ENCODE assay signal across 1 cellular context in the genomic region with DNA sequence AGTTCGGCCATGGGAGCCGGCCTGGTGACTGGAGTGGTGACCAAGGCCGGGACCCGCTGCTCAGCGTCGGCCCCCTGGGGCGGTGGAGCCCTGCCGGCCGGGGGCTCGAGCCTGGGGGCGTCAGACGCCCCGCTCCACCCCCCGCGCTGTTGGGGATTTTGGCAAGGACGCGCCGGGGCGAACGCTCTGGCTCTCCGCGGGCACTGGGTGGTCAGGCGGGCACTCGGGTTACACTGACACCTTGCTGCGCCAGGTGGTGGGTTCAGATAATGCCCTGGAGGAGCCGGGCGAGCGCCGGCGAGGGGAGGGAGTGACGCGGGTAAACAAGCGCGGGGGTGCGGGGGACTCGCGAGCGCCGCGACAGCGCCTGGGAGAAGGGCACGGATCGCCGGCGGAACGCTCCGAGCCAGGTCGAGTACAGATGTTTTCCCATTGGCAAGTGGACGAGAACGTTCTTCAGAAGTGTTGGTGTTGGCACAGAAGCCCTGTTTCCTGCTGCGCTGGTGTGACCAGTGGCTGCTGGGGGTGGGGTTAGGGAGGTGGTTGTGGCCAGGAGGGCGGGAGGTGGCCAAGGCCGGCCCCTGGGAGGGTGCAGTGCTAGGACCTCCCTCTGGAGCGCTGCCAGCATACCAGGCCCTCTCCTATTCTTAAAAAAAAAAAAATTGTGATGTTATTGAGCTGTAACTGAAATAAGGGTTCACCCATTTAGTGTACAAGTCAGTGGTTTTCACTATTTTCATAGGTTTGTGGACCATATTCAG.
TF ChIP-seq lines count a peak whose summit lies in the region.

No MANE protein-coding gene starts in this region.

TF ChIP-seq in K562, 482 proteins besides CTCF, POLR2A, EP300 and RAD21 (continued from another document and continues in another):
- TF ChIP-seq, protein P1, sequence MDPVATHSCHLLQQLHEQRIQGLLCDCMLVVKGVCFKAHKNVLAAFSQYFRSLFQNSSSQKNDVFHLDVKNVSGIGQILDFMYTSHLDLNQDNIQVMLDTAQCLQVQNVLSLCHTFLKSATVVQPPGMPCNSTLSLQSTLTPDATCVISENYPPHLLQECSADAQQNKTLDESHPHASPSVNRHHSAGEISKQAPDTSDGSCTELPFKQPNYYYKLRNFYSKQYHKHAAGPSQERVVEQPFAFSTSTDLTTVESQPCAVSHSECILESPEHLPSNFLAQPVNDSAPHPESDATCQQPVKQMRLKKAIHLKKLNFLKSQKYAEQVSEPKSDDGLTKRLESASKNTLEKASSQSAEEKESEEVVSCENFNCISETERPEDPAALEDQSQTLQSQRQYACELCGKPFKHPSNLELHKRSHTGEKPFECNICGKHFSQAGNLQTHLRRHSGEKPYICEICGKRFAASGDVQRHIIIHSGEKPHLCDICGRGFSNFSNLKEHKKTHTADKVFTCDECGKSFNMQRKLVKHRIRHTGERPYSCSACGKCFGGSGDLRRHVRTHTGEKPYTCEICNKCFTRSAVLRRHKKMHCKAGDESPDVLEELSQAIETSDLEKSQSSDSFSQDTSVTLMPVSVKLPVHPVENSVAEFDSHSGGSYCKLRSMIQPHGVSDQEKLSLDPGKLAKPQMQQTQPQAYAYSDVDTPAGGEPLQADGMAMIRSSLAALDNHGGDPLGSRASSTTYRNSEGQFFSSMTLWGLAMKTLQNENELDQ (CRISPR knock-in tag; IDR thresholded peaks at IDR 0.05; ENCODE audit: borderline replicate concordance), result 0 out of 2 replicates have a peak, but pooled peaks have one; percentile 83
- TF ChIP-seq ATF1 (CRISPR knock-in tag; IDR thresholded peaks at IDR 0.05), result no peak
- TF ChIP-seq ATF1 (tag; IDR thresholded peaks at IDR 0.05), result peak; percentile 71; the same call in 1 of the 2 replicates
- no peak for TF ChIP-seq ZBED1 (IDR thresholded peaks at IDR 0.05)
- no peak for TF ChIP-seq ZNF75A (CRISPR knock-in tag; IDR thresholded peaks at IDR 0.05)
- no peak for TF ChIP-seq BRCA1 (IDR thresholded peaks at IDR 0.05)
- no peak for TF ChIP-seq BRCA1 (CRISPR knock-in tag; IDR thresholded peaks at IDR 0.05)
- TF ChIP-seq MEF2D (tag; conservative IDR thresholded peaks at IDR 0.05; ENCODE audit: low read depth), result no peak
- TF ChIP-seq POLR2AphosphoS2 (IDR thresholded peaks at IDR 0.05; ENCODE audit: low read length), result peak; percentile 71; the same call in 1 of the 2 replicates
- no peak for TF ChIP-seq CHD2 (IDR thresholded peaks at IDR 0.05; ENCODE audit: low read depth, low read length)
- peak; percentile 60 for TF ChIP-seq RBM22 (IDR thresholded peaks at IDR 0.05; ENCODE audit: low read depth, low read length, poor library complexity, severe bottlenecking)
- peak; percentile 24 for TF ChIP-seq RBBP5 (IDR thresholded peaks at IDR 0.05; ENCODE audit: borderline replicate concordance, insufficient read depth, low read length, poor library complexity, severe bottlenecking)
- no peak for TF ChIP-seq CBX2 (IDR thresholded peaks at IDR 0.05; ENCODE audit: insufficient read depth, low read length, poor library complexity, severe bottlenecking)
- TF ChIP-seq ETV1 (tag; conservative IDR thresholded peaks at IDR 0.05; ENCODE audit: low read depth), result no peak
- no peak for TF ChIP-seq ZNF696 (CRISPR knock-in tag; conservative IDR thresholded peaks at IDR 0.05)
- TF ChIP-seq, protein P2, sequence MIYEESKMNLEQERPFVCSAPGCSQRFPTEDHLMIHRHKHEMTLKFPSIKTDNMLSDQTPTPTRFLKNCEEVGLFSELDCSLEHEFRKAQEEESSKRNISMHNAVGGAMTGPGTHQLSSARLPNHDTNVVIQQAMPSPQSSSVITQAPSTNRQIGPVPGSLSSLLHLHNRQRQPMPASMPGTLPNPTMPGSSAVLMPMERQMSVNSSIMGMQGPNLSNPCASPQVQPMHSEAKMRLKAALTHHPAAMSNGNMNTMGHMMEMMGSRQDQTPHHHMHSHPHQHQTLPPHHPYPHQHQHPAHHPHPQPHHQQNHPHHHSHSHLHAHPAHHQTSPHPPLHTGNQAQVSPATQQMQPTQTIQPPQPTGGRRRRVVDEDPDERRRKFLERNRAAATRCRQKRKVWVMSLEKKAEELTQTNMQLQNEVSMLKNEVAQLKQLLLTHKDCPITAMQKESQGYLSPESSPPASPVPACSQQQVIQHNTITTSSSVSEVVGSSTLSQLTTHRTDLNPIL (CRISPR knock-in tag; IDR thresholded peaks at IDR 0.05), result no peak
- TF ChIP-seq DNMT1 (IDR thresholded peaks at IDR 0.05), result no peak
- no peak for TF ChIP-seq GATAD2B (IDR thresholded peaks at IDR 0.05; ENCODE audit: borderline replicate concordance)
- TF ChIP-seq KLF13 (tag; IDR thresholded peaks at IDR 0.05; ENCODE audit: borderline replicate concordance, low read depth), result no peak
- TF ChIP-seq IRF2 (CRISPR knock-in tag; IDR thresholded peaks at IDR 0.05), result no peak; the same call in 1 of the 2 replicates
- TF ChIP-seq ZNF695 (CRISPR knock-in tag; IDR thresholded peaks at IDR 0.05), result 0 out of 2 replicates have a peak, but pooled peaks have one; percentile 7
- TF ChIP-seq GATA2 (CRISPR knock-in tag; IDR thresholded peaks at IDR 0.05), result peak; percentile 31; the same call in 1 of the 2 replicates
- no peak for TF ChIP-seq ARHGAP35 (IDR thresholded peaks at IDR 0.05; ENCODE audit: partially characterized antibody)
- TF ChIP-seq, protein P3, sequence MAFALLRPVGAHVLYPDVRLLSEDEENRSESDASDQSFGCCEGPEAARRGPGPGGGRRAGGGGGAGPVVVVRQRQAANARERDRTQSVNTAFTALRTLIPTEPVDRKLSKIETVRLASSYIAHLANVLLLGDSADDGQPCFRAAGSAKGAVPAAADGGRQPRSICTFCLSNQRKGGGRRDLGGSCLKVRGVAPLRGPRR (CRISPR knock-in tag; IDR thresholded peaks at IDR 0.05), result no peak
- TF ChIP-seq, protein P4, sequence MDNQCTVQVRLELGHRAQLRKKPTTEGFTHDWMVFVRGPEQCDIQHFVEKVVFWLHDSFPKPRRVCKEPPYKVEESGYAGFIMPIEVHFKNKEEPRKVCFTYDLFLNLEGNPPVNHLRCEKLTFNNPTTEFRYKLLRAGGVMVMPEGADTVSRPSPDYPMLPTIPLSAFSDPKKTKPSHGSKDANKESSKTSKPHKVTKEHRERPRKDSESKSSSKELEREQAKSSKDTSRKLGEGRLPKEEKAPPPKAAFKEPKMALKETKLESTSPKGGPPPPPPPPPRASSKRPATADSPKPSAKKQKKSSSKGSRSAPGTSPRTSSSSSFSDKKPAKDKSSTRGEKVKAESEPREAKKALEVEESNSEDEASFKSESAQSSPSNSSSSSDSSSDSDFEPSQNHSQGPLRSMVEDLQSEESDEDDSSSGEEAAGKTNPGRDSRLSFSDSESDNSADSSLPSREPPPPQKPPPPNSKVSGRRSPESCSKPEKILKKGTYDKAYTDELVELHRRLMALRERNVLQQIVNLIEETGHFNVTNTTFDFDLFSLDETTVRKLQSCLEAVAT (IDR thresholded peaks at IDR 0.05), result peak; percentile 4 to 69; a peak in 2 of 4 replicates
- no peak; the same call in 1 of the 2 replicates for TF ChIP-seq SMARCA5 (IDR thresholded peaks at IDR 0.05)
- 0 out of 2 replicates have a peak, but pooled peaks have one; percentile 11 for TF ChIP-seq PHB2 (IDR thresholded peaks at IDR 0.05; ENCODE audit: low read depth)
- TF ChIP-seq ZNF12 (CRISPR knock-in tag; IDR thresholded peaks at IDR 0.05), result no peak
- no peak for TF ChIP-seq ZFPM2 (CRISPR knock-in tag; IDR thresholded peaks at IDR 0.05)
- TF ChIP-seq, protein P5, sequence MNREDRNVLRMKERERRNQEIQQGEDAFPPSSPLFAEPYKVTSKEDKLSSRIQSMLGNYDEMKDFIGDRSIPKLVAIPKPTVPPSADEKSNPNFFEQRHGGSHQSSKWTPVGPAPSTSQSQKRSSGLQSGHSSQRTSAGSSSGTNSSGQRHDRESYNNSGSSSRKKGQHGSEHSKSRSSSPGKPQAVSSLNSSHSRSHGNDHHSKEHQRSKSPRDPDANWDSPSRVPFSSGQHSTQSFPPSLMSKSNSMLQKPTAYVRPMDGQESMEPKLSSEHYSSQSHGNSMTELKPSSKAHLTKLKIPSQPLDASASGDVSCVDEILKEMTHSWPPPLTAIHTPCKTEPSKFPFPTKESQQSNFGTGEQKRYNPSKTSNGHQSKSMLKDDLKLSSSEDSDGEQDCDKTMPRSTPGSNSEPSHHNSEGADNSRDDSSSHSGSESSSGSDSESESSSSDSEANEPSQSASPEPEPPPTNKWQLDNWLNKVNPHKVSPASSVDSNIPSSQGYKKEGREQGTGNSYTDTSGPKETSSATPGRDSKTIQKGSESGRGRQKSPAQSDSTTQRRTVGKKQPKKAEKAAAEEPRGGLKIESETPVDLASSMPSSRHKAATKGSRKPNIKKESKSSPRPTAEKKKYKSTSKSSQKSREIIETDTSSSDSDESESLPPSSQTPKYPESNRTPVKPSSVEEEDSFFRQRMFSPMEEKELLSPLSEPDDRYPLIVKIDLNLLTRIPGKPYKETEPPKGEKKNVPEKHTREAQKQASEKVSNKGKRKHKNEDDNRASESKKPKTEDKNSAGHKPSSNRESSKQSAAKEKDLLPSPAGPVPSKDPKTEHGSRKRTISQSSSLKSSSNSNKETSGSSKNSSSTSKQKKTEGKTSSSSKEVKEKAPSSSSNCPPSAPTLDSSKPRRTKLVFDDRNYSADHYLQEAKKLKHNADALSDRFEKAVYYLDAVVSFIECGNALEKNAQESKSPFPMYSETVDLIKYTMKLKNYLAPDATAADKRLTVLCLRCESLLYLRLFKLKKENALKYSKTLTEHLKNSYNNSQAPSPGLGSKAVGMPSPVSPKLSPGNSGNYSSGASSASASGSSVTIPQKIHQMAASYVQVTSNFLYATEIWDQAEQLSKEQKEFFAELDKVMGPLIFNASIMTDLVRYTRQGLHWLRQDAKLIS (CRISPR knock-in tag; IDR thresholded peaks at IDR 0.05), result peak; percentile 93
- TF ChIP-seq PCBP1 (IDR thresholded peaks at IDR 0.05; ENCODE audit: low read depth, low read length, poor library complexity, severe bottlenecking), result peak; percentile 95
- TF ChIP-seq, protein P6, sequence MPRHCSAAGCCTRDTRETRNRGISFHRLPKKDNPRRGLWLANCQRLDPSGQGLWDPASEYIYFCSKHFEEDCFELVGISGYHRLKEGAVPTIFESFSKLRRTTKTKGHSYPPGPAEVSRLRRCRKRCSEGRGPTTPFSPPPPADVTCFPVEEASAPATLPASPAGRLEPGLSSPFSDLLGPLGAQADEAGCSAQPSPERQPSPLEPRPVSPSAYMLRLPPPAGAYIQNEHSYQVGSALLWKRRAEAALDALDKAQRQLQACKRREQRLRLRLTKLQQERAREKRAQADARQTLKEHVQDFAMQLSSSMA (CRISPR knock-in tag; IDR thresholded peaks at IDR 0.05), result peak; percentile 89
- TF ChIP-seq, protein P7, sequence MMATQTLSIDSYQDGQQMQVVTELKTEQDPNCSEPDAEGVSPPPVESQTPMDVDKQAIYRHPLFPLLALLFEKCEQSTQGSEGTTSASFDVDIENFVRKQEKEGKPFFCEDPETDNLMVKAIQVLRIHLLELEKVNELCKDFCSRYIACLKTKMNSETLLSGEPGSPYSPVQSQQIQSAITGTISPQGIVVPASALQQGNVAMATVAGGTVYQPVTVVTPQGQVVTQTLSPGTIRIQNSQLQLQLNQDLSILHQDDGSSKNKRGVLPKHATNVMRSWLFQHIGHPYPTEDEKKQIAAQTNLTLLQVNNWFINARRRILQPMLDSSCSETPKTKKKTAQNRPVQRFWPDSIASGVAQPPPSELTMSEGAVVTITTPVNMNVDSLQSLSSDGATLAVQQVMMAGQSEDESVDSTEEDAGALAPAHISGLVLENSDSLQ (IDR thresholded peaks at IDR 0.05), result no peak
- TF ChIP-seq, protein P8, sequence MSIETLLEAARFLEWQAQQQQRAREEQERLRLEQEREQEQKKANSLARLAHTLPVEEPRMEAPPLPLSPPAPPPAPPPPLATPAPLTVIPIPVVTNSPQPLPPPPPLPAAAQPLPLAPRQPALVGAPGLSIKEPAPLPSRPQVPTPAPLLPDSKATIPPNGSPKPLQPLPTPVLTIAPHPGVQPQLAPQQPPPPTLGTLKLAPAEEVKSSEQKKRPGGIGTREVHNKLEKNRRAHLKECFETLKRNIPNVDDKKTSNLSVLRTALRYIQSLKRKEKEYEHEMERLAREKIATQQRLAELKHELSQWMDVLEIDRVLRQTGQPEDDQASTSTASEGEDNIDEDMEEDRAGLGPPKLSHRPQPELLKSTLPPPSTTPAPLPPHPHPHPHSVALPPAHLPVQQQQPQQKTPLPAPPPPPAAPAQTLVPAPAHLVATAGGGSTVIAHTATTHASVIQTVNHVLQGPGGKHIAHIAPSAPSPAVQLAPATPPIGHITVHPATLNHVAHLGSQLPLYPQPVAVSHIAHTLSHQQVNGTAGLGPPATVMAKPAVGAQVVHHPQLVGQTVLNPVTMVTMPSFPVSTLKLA (conservative IDR thresholded peaks at IDR 0.05), result peak; percentile 76 to 86
- TF ChIP-seq ZNF175 (CRISPR knock-in tag; IDR thresholded peaks at IDR 0.05; ENCODE audit: low read depth), result no peak
- TF ChIP-seq, protein P9, sequence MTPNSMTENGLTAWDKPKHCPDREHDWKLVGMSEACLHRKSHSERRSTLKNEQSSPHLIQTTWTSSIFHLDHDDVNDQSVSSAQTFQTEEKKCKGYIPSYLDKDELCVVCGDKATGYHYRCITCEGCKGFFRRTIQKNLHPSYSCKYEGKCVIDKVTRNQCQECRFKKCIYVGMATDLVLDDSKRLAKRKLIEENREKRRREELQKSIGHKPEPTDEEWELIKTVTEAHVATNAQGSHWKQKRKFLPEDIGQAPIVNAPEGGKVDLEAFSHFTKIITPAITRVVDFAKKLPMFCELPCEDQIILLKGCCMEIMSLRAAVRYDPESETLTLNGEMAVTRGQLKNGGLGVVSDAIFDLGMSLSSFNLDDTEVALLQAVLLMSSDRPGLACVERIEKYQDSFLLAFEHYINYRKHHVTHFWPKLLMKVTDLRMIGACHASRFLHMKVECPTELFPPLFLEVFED (CRISPR knock-in tag; conservative IDR thresholded peaks at IDR 0.05), result no peak
- no peak for TF ChIP-seq ARID2 (IDR thresholded peaks at IDR 0.05)
- TF ChIP-seq RUNX1 (IDR thresholded peaks at IDR 0.05; ENCODE audit: low read depth), result no peak
- TF ChIP-seq, protein P10, sequence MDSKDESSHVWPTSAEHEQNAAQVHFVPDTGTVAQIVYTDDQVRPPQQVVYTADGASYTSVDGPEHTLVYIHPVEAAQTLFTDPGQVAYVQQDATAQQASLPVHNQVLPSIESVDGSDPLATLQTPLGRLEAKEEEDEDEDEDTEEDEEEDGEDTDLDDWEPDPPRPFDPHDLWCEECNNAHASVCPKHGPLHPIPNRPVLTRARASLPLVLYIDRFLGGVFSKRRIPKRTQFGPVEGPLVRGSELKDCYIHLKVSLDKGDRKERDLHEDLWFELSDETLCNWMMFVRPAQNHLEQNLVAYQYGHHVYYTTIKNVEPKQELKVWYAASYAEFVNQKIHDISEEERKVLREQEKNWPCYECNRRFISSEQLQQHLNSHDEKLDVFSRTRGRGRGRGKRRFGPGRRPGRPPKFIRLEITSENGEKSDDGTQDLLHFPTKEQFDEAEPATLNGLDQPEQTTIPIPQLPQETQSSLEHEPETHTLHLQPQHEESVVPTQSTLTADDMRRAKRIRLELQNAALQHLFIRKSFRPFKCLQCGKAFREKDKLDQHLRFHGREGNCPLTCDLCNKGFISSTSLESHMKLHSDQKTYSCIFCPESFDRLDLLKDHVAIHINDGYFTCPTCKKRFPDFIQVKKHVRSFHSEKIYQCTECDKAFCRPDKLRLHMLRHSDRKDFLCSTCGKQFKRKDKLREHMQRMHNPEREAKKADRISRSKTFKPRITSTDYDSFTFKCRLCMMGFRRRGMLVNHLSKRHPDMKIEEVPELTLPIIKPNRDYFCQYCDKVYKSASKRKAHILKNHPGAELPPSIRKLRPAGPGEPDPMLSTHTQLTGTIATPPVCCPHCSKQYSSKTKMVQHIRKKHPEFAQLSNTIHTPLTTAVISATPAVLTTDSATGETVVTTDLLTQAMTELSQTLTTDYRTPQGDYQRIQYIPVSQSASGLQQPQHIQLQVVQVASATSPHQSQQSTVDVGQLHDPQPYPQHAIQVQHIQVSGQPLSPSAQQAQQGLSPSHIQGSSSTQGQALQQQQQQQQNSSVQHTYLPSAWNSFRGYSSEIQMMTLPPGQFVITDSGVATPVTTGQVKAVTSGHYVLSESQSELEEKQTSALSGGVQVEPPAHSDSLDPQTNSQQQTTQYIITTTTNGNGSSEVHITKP (IDR thresholded peaks at IDR 0.05; ENCODE audit: partially characterized antibody), result peak; percentile 54
- no peak for TF ChIP-seq ZNF143 (CRISPR knock-in tag; IDR thresholded peaks at IDR 0.05)
- peak; percentile 71 for TF ChIP-seq ZNF384 (IDR thresholded peaks at IDR 0.05; ENCODE audit: low read depth, low read length)
